Comparison of ENCODE assay signal across 8 cellular contexts in genomic region chr22:23591203-23591791, GRCh38. TPM values are rescaled to one million over a fixed set of nuclear protein-coding genes. Genes with fewer than 3 reads are reported as not detected.
DNase-seq lines count a peak whose midpoint lies in the region; ATAC-seq and TF ChIP-seq lines count a peak whose summit lies in the region.

No MANE protein-coding gene starts in this region.

- no peaks in the 10 kb centered on the region for H3K9me3 ChIP-seq in breast epithelium

- H3K36me3 ChIP-seq in breast epithelium: no peaks in the 10 kb centered on the region
- no peaks in the 10 kb centered on the region for H3K36me3 ChIP-seq in kidney epithelial cell (ENCODE audit: control insufficient read depth, insufficient read depth, low read length)

- no peak for ATAC-seq in HG03469 (IDR thresholded peaks at IDR 0.05; ENCODE audit: unreplicated experiment)
- no peak for ATAC-seq in GM18517 (IDR thresholded peaks at IDR 0.05; ENCODE audit: unreplicated experiment)

- no peaks in the 10 kb centered on the region for H3K27me3 ChIP-seq in breast epithelium
- no peaks in the 10 kb centered on the region for H3K27me3 ChIP-seq in kidney epithelial cell (ENCODE audit: control insufficient read depth, insufficient read depth, low read length)

- intact Hi-C loops in breast epithelium (cut with DNase I; ENCODE audit: low total_unique reads): no loop called here

- peak; percentile 10 for DNase-seq in GM04504 (ENCODE audit: low read depth)
- peak; percentile 73 for DNase-seq in NB4 (ENCODE audit: low read depth)
- DNase-seq in breast epithelium (ENCODE audit: low spot score in 2 of 2): peak in 1 of 2 donors; percentile 27
- DNase-seq in kidney epithelial cell (ENCODE audit: low read depth): no peak
- peak; percentile 53 for DNase-seq in stimulated activated CD4-positive, alpha-beta T cell treated with anti-CD3 and anti-CD28 coated beads, Interleukin-1b, Interleukin-23, amount 100 ng/mL, for 48 hours

- TF ChIP-seq POLR2A in NB4 (IDR thresholded peaks at IDR 0.05; ENCODE audit: extremely low read depth, insufficient read length) (no peak), breast epithelium (IDR thresholded peaks at IDR 0.05) (no peak)

- H3K4me1 ChIP-seq in breast epithelium: no peaks in the 10 kb centered on the region

- no peak overlapping the region for H3K27ac ChIP-seq in VCaP
- H3K27ac ChIP-seq in breast epithelium: no peak overlapping the region

- TF ChIP-seq CTCF in NB4 (IDR thresholded peaks at IDR 0.05; ENCODE audit: low read depth, low read length) (peak; percentile 89), VCaP (conservative IDR thresholded peaks at IDR 0.05) (peak; percentile 90), breast epithelium (IDR thresholded peaks at IDR 0.05) (peak; percentile 38 to 65 (median 60)), kidney epithelial cell (IDR thresholded peaks at IDR 0.05; ENCODE audit: insufficient read depth, low read length, poor library complexity, severe bottlenecking) (peak; percentile 95)

- H3K4me3 ChIP-seq in NB4 (ENCODE audit: low read depth, low read length) (no peak overlapping the region), breast epithelium (no peak overlapping the region), kidney epithelial cell (ENCODE audit: low read depth, low read length) (no peak overlapping the region)

RNA-seq across cellular contexts. Expression of gene IGLL1, which starts 11.2 kb away (rescaled TPM):
- total RNA-seq in breast epithelium (not detected), kidney epithelial cell (not detected in 2 replicates)

RNA-seq across cellular contexts. Expression of gene DRICH1, which starts 40.8 kb away (rescaled TPM):
- total RNA-seq in breast epithelium (1 to 10 TPM in 2 of 3 donors, not detected in 1; 1.0 to 1.3 TPM), kidney epithelial cell (not detected in 2 replicates)
